Comparison of ENCODE assay signal across 22 cellular contexts in the genomic region with DNA sequence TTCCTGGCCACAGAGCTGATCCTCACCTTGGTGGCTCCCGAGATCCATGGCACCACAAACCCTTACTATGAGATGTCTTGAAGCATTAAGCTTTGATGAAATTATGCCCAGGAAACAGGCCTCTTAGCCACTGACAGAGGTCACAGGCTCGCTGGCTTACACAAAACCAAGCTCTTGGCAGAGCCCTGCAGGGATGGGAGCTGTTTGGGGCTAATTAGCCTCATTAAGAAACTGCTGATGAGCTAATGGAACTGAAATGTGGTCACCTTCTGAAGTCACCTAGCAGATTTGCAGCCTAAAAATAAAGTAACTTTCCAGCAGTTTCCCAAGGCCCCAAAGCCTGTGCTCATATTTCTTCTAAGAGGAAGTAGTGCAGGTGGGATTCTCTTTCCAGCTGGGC.
A peak's percentile ranks its signal among the peaks of the same experiment; 100 is the strongest.
DNase-seq lines count a peak whose midpoint lies in the region; ATAC-seq lines count a peak whose summit lies in the region.
"Had no signal": no experiment of that assay in that cellular context is flagged by ENCODE, and none has a peak within 500 bp of the region (broad histone marks: within the 10 kb centered on the region; RNA-seq: fewer than 3 reads in every experiment).

No MANE protein-coding gene starts in this region.

- intact Hi-C loops in activated naive CD4-positive, alpha-beta T cell treated with anti-CD3 and anti-CD28 coated beads for 36 hours (cut with micrococcal nuclease), result loop anchor here (5.0 kb wide), 1 partner anchor 633 kb away; no protein-coding TSS in a partner anchor
- intact Hi-C loops in activated T-helper 2 cell treated with anti-CD3 and anti-CD28 coated beads, Interferon-gamma antibody, Interleukin-2, Interleukin-4, amounts not matched to agents 10 μg/mL and 5 μg/mL and 100 μg/mL, durations not matched to agents 14 hours and 24 hours and 36 hours (cut with micrococcal nuclease), result loop anchor here (10.0 kb wide), 1 partner anchor 55 kb away; no protein-coding TSS in a partner anchor

- no peaks in the 10 kb centered on the region for H3K36me3 Mint-ChIP-seq in activated naive CD4-positive, alpha-beta T cell treated with anti-CD3 and anti-CD28 coated beads for 36 hours (ENCODE audit: low read depth)
- H3K36me3 Mint-ChIP-seq in activated naive CD4-positive, alpha-beta T cell treated with anti-CD3 and anti-CD28 coated beads, Interleukin-2, amount 10 ng/mL, durations not matched to agents 7 days and 5 days, result no peaks in the 10 kb centered on the region
- H3K36me3 Mint-ChIP-seq in activated T-helper 2 cell treated with anti-CD3 and anti-CD28 coated beads, Interferon-gamma antibody, Interleukin-2, Interleukin-4, amounts not matched to agents 10 μg/mL and 5 μg/mL and 100 μg/mL, durations not matched to agents 14 hours and 24 hours and 36 hours (ENCODE audit: low read depth), result no peaks in the 10 kb centered on the region
- H3K36me3 Mint-ChIP-seq: CD4-positive, CD25-positive, alpha-beta regulatory T cell had no signal

- no peaks in the 10 kb centered on the region for H3K9me3 Mint-ChIP-seq in activated naive CD4-positive, alpha-beta T cell treated with anti-CD3 and anti-CD28 coated beads for 36 hours
- H3K9me3 Mint-ChIP-seq in activated naive CD4-positive, alpha-beta T cell treated with anti-CD3 and anti-CD28 coated beads, Interleukin-2, amount 10 ng/mL, durations not matched to agents 7 days and 5 days, result no peaks in the 10 kb centered on the region
- no peaks in the 10 kb centered on the region for H3K9me3 Mint-ChIP-seq in activated T-helper 2 cell treated with anti-CD3 and anti-CD28 coated beads, Interferon-gamma antibody, Interleukin-2, Interleukin-4, amounts not matched to agents 10 μg/mL and 5 μg/mL and 100 μg/mL, durations not matched to agents 14 hours and 24 hours and 36 hours
- H3K9me3 Mint-ChIP-seq: CD4-positive, CD25-positive, alpha-beta regulatory T cell had no signal

- H3K27me3 Mint-ChIP-seq in activated naive CD4-positive, alpha-beta T cell treated with anti-CD3 and anti-CD28 coated beads for 36 hours (ENCODE audit: low read depth), result peaks cover 6% of the 10 kb centered on the region
- peaks cover 3% of the 10 kb centered on the region for H3K27me3 Mint-ChIP-seq in activated naive CD4-positive, alpha-beta T cell treated with anti-CD3 and anti-CD28 coated beads, Interleukin-2, amount 10 ng/mL, durations not matched to agents 7 days and 5 days
- no peaks in the 10 kb centered on the region for H3K27me3 Mint-ChIP-seq in activated T-helper 2 cell treated with anti-CD3 and anti-CD28 coated beads, Interferon-gamma antibody, Interleukin-2, Interleukin-4, amounts not matched to agents 10 μg/mL and 5 μg/mL and 100 μg/mL, durations not matched to agents 14 hours and 24 hours and 36 hours (ENCODE audit: low read depth)

- peaks cover 3% of the 10 kb centered on the region for H3K4me1 Mint-ChIP-seq in activated naive CD4-positive, alpha-beta T cell treated with anti-CD3 and anti-CD28 coated beads for 36 hours (ENCODE audit: low read depth)
- no peaks in the 10 kb centered on the region for H3K4me1 Mint-ChIP-seq in activated naive CD4-positive, alpha-beta T cell treated with anti-CD3 and anti-CD28 coated beads, Interleukin-2, amount 10 ng/mL, durations not matched to agents 7 days and 5 days
- H3K4me1 Mint-ChIP-seq in activated T-helper 2 cell treated with anti-CD3 and anti-CD28 coated beads, Interferon-gamma antibody, Interleukin-2, Interleukin-4, amounts not matched to agents 10 μg/mL and 5 μg/mL and 100 μg/mL, durations not matched to agents 14 hours and 24 hours and 36 hours (ENCODE audit: low read depth), result peaks cover 19% of the 10 kb centered on the region
- H3K4me1 Mint-ChIP-seq: B cell had no signal

- CTCF ChIA-PET in activated naive CD4-positive, alpha-beta T cell treated with anti-CD3 and anti-CD28 coated beads for 36 hours (lab: Charles Lee), result no interaction called here
- CTCF ChIA-PET in activated naive CD4-positive, alpha-beta T cell treated with anti-CD3 and anti-CD28 coated beads, Interleukin-2, amount 10 ng/mL, durations not matched to agents 7 days and 5 days (lab: Charles Lee), result no interaction called here

- no peak for DNase-seq in activated naive CD4-positive, alpha-beta T cell treated with anti-CD3 and anti-CD28 coated beads for 36 hours
- no peak for DNase-seq in activated naive CD4-positive, alpha-beta T cell treated with anti-CD3 and anti-CD28 coated beads, Interleukin-2, amount 10 ng/mL, durations not matched to agents 7 days and 5 days
- DNase-seq in M059J (ENCODE audit: low read depth) (peak; percentile 1), NCI-H1105 (lab: John Stamatoyannopoulos, UW) (no peak), KG1 (lab: John Stamatoyannopoulos, UW) (no peak)
- no peak for DNase-seq in activated T-helper 2 cell treated with anti-CD3 and anti-CD28 coated beads, Interferon-gamma antibody, Interleukin-2, Interleukin-4, amounts not matched to agents 10 μg/mL and 5 μg/mL and 100 μg/mL, durations not matched to agents 14 hours and 24 hours and 36 hours (ENCODE audit: low spot score)
- DNase-seq: CD4-positive, CD25-positive, alpha-beta regulatory T cell; EL; GM23248; IMR-90; Karpas-422; NCI-H1417 treated with DMSO at 0.1 percent for 48 hours; NCI-H187; NCI-H2107; NCI-H226; NCI-H510A treated with DMSO at 0.1 percent for 48 hours; NCI-H774; SHP77 treated with DMSO at 0.1 percent for 48 hours; SW 1271 had no signal

- no peak for ATAC-seq in GM19351 (IDR thresholded peaks at IDR 0.05; ENCODE audit: unreplicated experiment)
- ATAC-seq: A549 had no signal

- H3K4me3 Mint-ChIP-seq in activated naive CD4-positive, alpha-beta T cell treated with anti-CD3 and anti-CD28 coated beads for 36 hours, result no peak overlapping the region
- no peak overlapping the region for H3K4me3 Mint-ChIP-seq in activated naive CD4-positive, alpha-beta T cell treated with anti-CD3 and anti-CD28 coated beads, Interleukin-2, amount 10 ng/mL, durations not matched to agents 7 days and 5 days
- no peak overlapping the region for H3K4me3 Mint-ChIP-seq in activated T-helper 2 cell treated with anti-CD3 and anti-CD28 coated beads, Interferon-gamma antibody, Interleukin-2, Interleukin-4, amounts not matched to agents 10 μg/mL and 5 μg/mL and 100 μg/mL, durations not matched to agents 14 hours and 24 hours and 36 hours (ENCODE audit: low read depth)
- H3K4me3 Mint-ChIP-seq: B cell; CD4-positive, CD25-positive, alpha-beta regulatory T cell had no signal

- H3K27ac Mint-ChIP-seq in activated naive CD4-positive, alpha-beta T cell treated with anti-CD3 and anti-CD28 coated beads for 36 hours, result peak overlapping the region; percentile 29
- H3K27ac Mint-ChIP-seq in activated naive CD4-positive, alpha-beta T cell treated with anti-CD3 and anti-CD28 coated beads, Interleukin-2, amount 10 ng/mL, durations not matched to agents 7 days and 5 days, result no peak overlapping the region
- H3K27ac Mint-ChIP-seq in activated T-helper 2 cell treated with anti-CD3 and anti-CD28 coated beads, Interferon-gamma antibody, Interleukin-2, Interleukin-4, amounts not matched to agents 10 μg/mL and 5 μg/mL and 100 μg/mL, durations not matched to agents 14 hours and 24 hours and 36 hours, result peak overlapping the region; percentile 90
- H3K27ac Mint-ChIP-seq: B cell had no signal
